ENCODE assay signal across 7 cellular contexts in the genomic region with DNA sequence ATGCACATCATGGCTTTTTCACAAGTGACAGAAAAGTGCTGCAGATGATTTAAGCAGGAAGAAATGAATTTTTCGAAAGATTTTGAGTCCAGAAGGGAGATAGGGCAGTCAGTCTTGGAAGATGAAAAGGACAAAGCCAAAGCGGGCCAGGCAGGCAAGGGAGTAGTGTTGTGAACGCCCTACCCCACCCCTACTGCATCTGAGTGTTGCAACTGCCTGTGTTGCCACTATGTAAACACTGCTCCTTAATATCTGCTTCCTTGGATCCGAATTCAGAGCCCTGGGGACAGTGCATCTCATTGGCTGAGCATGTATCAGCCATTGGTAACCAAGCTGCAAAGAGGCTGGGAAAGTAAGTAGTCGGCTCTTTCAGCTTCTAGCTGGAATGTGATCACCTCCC. TPM values are rescaled to one million over a fixed set of nuclear protein-coding genes. Genes with fewer than 3 reads are reported as not detected.
"Had no signal": no experiment of that assay in that cellular context is flagged by ENCODE, and none has a peak within 500 bp of the region (broad histone marks: within the 10 kb centered on the region; RNA-seq: fewer than 3 reads in every experiment).

No MANE protein-coding gene starts in this region.

- H3K27ac ChIP-seq: HL-60 had no signal

- H3K36me3 Mint-ChIP-seq: IgD-negative memory B cell had no signal

- ATAC-seq: GM23338, HepG2 had no signal

- H3K27me3 Mint-ChIP-seq: IgD-negative memory B cell had no signal

- H3K4me3 ChIP-seq: GM23338 had no signal

- H3K4me1 Mint-ChIP-seq: GM23338, IgD-negative memory B cell had no signal

- H3K4me3 Mint-ChIP-seq: GM23338, H9, IgD-negative memory B cell had no signal

- DNase-seq: H9, HCEC 1CT had no signal

- H3K27ac Mint-ChIP-seq: GM23338, H9, IgD-negative memory B cell had no signal

RNA-seq across cellular contexts. Expression of gene CNTN4, which starts 39.0 kb away (rescaled TPM):
- total RNA-seq: HT1080 had no signal
